In the genomic region with DNA sequence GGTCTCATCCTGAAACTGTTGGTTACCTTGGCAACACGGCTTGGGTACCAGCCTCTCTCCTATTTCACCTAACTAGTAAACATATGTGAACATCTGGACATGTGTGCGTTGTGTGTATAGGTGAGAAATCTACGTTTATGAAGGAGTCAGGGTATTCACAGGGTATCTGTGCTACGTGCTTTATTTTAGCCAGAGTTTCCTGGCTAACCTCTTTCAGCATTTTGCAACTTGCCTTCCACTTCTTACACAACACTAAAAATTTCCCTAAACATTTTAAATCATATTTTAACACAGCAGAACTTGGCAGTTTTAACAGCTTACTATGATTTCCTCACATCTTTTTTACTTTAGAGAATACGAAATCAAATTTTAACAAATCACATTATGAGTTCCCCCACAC, we compare ENCODE assay signal across 23 cellular contexts.
"Had no signal": no experiment of that assay in that cellular context is flagged by ENCODE, and none has a peak within 500 bp of the region (broad histone marks: within the 10 kb centered on the region; RNA-seq: fewer than 3 reads in every experiment).

No MANE protein-coding gene starts in this region.

- DNase-seq: colonic mucosa; cortex of kidney; effector CD8-positive, alpha-beta T cell; effector memory CD8-positive, alpha-beta T cell; endodermal cell; erythroblast; esophagus squamous epithelium; foreskin keratinocyte; heart left ventricle; immature natural killer cell; islet precursor cell; kidney; kidney glomerular epithelial cell; left lung; left ventricle myocardium superior; lower lobe of right lung; mesenchymal stem cell; mucosa of descending colon; naive B cell had no signal

- ATAC-seq: effector memory CD8-positive, alpha-beta T cell; esophagus mucosa; foreskin keratinocyte; gastroesophageal sphincter; heart left ventricle; left lung; left ventricle myocardium superior; lower lobe of right lung; mucosa of descending colon had no signal

- H3K27me3 ChIP-seq: colonic mucosa, esophagus squamous epithelium, foreskin keratinocyte, gastroesophageal sphincter, heart left ventricle, hepatocyte, left lung had no signal

- H3K27ac ChIP-seq: colonic mucosa, epithelial cell of prostate, foreskin keratinocyte, gastroesophageal sphincter, heart left ventricle, hepatocyte, left lung, lower lobe of right lung had no signal

- H3K4me1 ChIP-seq: colonic mucosa, gastroesophageal sphincter, heart left ventricle, left lung, lower lobe of right lung had no signal

- H3K9me3 ChIP-seq: colonic mucosa, esophagus squamous epithelium, gastroesophageal sphincter, heart left ventricle, left lung, lower lobe of right lung, mucosa of descending colon had no signal

- H3K36me3 ChIP-seq: colonic mucosa, esophagus squamous epithelium, gastroesophageal sphincter, heart left ventricle, left lung, lower lobe of right lung had no signal

- H3K4me3 ChIP-seq: colonic mucosa, esophagus squamous epithelium, gastroesophageal sphincter, heart left ventricle, hepatocyte, left lung, lower lobe of right lung, mucosa of descending colon had no signal
